ENCODE assay signal across 8 cellular contexts in the genomic region with DNA sequence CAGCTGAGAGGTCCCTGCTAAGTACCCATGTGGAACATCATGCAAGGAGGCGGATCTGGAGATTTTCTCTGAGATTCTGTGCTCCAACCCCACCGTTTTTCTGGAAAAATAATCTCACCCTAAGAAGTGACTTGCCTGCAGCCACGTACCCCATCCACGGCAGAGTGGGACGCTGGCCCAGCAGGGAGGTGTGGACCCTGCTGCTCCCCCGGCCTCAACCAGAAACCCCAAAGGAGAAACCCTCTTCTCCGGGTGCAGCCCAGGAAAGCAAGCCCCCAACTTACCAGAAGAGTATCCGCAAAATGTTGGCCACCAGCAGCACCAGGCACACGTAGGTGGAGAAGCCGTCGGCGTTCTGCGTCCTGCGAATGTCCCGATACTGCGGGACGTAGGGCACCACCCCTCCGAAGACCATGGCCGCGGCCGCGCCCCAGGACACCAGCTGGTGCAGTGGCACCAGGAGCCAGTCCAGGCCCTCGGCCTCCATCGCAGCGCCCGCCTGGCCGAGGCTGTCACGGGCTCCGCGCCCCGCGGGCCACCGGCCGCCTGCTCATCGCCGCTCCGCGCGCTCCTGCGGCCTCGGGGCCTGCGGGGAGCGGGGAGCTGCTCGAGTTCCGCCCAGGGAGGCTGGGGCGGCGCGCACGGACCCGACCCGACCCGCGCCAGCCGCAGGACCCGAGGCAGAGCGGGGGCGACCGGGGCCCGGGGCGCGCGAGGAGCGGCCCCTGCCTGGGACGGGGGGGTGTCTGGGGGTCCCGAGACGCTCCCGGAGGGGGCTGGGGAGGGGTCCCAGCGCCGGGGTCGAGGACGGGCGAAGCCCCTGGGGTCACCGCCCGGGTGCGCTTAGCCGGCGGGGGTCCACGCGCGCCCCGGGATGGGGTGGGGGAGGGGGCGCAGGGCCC. TPM values are rescaled to one million over a fixed set of nuclear protein-coding genes. Genes with fewer than 3 reads are reported as not detected.
DNase-seq lines count a peak whose midpoint lies in the region; ATAC-seq and TF ChIP-seq lines count a peak whose summit lies in the region.

No MANE protein-coding gene starts in this region.

- peaks cover 32% of the 10 kb centered on the region for H4K20me1 ChIP-seq in Karpas-422 (ENCODE audit: insufficient read depth, low read depth, low read length)

- intact Hi-C loops in right cardiac atrium (cut with DNase I), result no loop called here

- H3K4me2 ChIP-seq in Karpas-422 (ENCODE audit: low read depth, low read length, poor library complexity, severe bottlenecking), result peak overlapping the region; percentile 91

- H3K36me3 ChIP-seq in BJ (ENCODE audit: control insufficient read depth, insufficient read depth, low read length), result peaks cover 8% of the 10 kb centered on the region
- H3K36me3 ChIP-seq in Karpas-422 (ENCODE audit: insufficient read depth, low read length), result peaks cover 7% of the 10 kb centered on the region; the same call in 1 of the 2 replicates
- peaks cover 7% of the 10 kb centered on the region for H3K36me3 ChIP-seq in adipocyte (ENCODE audit: control insufficient read depth, insufficient read depth, low read length, severe bottlenecking)

- H3K9me3 ChIP-seq in Karpas-422 (ENCODE audit: low read length) (no peaks in the 10 kb centered on the region), adipocyte (ENCODE audit: control insufficient read depth, low read length) (no peaks in the 10 kb centered on the region), right cardiac atrium (ENCODE audit: control insufficient read depth, low read length) (no peaks in the 10 kb centered on the region)

- POLR2A ChIA-PET in BJ (lab: Charles Lee), result no interaction called here

- H2AFZ ChIP-seq in Karpas-422 (ENCODE audit: low read length), result no peak overlapping the region

- H3K27ac ChIP-seq in Karpas-422 (ENCODE audit: low read length) (peak overlapping the region; percentile 90), right cardiac atrium (ENCODE audit: low read length) (peak overlapping the region; percentile 47)

- ATAC-seq in GM19397 (IDR thresholded peaks at IDR 0.05; ENCODE audit: unreplicated experiment), result peak; percentile 31
- peak; percentile 14 to 41 for ATAC-seq in right cardiac atrium
- ATAC-seq in HG02973 (IDR thresholded peaks at IDR 0.05; ENCODE audit: unreplicated experiment), result no peak

- peak overlapping the region; percentile 78 for H3K9ac ChIP-seq in Karpas-422 (ENCODE audit: low read length)
- H3K9ac ChIP-seq in adipocyte (ENCODE audit: low read length), result peak overlapping the region; percentile 92

- 4% methylated on average over 82 of the region's 82 CpGs for WGBS in right cardiac atrium

- DNase-seq in BJ (ENCODE audit: low read depth) (no peak), Karpas-422 (peak; percentile 85), adipocyte (ENCODE audit: low read depth) (peak; percentile 74), right cardiac atrium (peak in 2 of 3 donors; percentile 75 to 78), retinal pigment epithelial cell (ENCODE audit: low read depth) (no peak), ureter (ENCODE audit: low spot score) (no peak)

- TF ChIP-seq CTCF in BJ (IDR thresholded peaks at IDR 0.05; ENCODE audit: insufficient read depth, low read depth, low read length), result no peak
- no peak for TF ChIP-seq CTCF in retinal pigment epithelial cell (conservative IDR thresholded peaks at IDR 0.05; ENCODE audit: low read depth, low read length)

- no peaks in the 10 kb centered on the region for H3K27me3 ChIP-seq in BJ (ENCODE audit: control insufficient read depth, insufficient read depth, low read length)
- H3K27me3 ChIP-seq in Karpas-422 (ENCODE audit: low read length), result no peaks in the 10 kb centered on the region
- no peaks in the 10 kb centered on the region for H3K27me3 ChIP-seq in adipocyte (replicated peaks; ENCODE audit: control insufficient read depth, insufficient read depth, low read length)
- no peaks in the 10 kb centered on the region for H3K27me3 ChIP-seq in right cardiac atrium (ENCODE audit: control insufficient read depth, insufficient read depth)

- H3K79me2 ChIP-seq in Karpas-422 (ENCODE audit: low read length), result peaks cover 52% of the 10 kb centered on the region

- H3K4me1 ChIP-seq in Karpas-422 (ENCODE audit: low read length) (peaks cover 63% of the 10 kb centered on the region), adipocyte (ENCODE audit: control insufficient read depth, insufficient read depth, low read length) (peaks cover 34% of the 10 kb centered on the region), right cardiac atrium (ENCODE audit: control insufficient read depth, insufficient read depth, low read length) (peaks cover 11% of the 10 kb centered on the region)

- CTCF ChIA-PET in BJ (lab: Yijun Ruan, JAX), result interaction anchor here (0.7 to 1.6 kb wide), 3 partner anchors 10 to 37 kb away, joined by 3 to 6 read pairs (median 4); a partner anchor contains a TSS

- H3K9me2 ChIP-seq in Karpas-422 (replicated peaks; ENCODE audit: insufficient read depth, low read length), result no peaks in the 10 kb centered on the region

- peak overlapping the region; percentile 90 for H3K4me3 ChIP-seq in BJ (ENCODE audit: low read depth, low read length)
- peak overlapping the region; percentile 89 for H3K4me3 ChIP-seq in Karpas-422 (ENCODE audit: low read length)
- H3K4me3 ChIP-seq in adipocyte (ENCODE audit: low read length), result peak overlapping the region; percentile 89
- H3K4me3 ChIP-seq in right cardiac atrium (ENCODE audit: low read length), result peak overlapping the region; percentile 99
- peak overlapping the region; percentile 63 for H3K4me3 ChIP-seq in retinal pigment epithelial cell (ENCODE audit: low read length)

RNA-seq across cellular contexts. Expression of a gene that starts 0.8 kb away (rescaled TPM):
- polyA plus RNA-seq in BJ (2011; rRNA removed), result 19.3 and 26.4 TPM in 2 replicates
- 13.0 and 25.4 TPM in 2 replicates for polyA minus RNA-seq in BJ (2011; rRNA and poly(A)+ RNA removed)
- 43.1 and 121 TPM in 2 replicates for total RNA-seq in Karpas-422 (2014; rRNA removed; shearing (Covaris generic); ENCODE audit: low replicate concordance)
- 10 to 100 TPM; 24.7 to 40.0 (median 29.8) TPM for total RNA-seq in right cardiac atrium
- polyA plus RNA-seq in right cardiac atrium, result 27.0 TPM
- total RNA-seq in ureter, result 37.4 TPM

RNA-seq across cellular contexts. Expression of a gene that starts 13.8 kb away (rescaled TPM):
- polyA plus RNA-seq in BJ (2011; rRNA removed) (19.1 and 26.4 TPM in 2 replicates), right cardiac atrium (18.8 TPM)
- polyA minus RNA-seq in BJ (2011; rRNA and poly(A)+ RNA removed), result 2.3 and 4.6 TPM in 2 replicates
- total RNA-seq in Karpas-422 (2014; rRNA removed; shearing (Covaris generic); ENCODE audit: low replicate concordance), result 11.4 and 21.3 TPM in 2 replicates
- total RNA-seq in right cardiac atrium (10 to 100 TPM in 3 of 4 donors, 1 to 10 TPM in 1; 9.9 to 14.6 (median 11.1) TPM), ureter (29.5 TPM)

RNA-seq across cellular contexts. Expression of a gene that starts 37.7 kb away (rescaled TPM):
- polyA plus RNA-seq in BJ (2011; rRNA removed), result 95.8 and 117 TPM in 2 replicates
- 32.8 and 38.3 TPM in 2 replicates for polyA minus RNA-seq in BJ (2011; rRNA and poly(A)+ RNA removed)
- 128 and 186 TPM in 2 replicates for total RNA-seq in Karpas-422 (2014; rRNA removed; shearing (Covaris generic); ENCODE audit: low replicate concordance)
- total RNA-seq in right cardiac atrium, result 100 to 1,000 TPM in 1 of 4 donors, 10 to 100 TPM in 3; 69.7 to 104 (median 94.7) TPM
- polyA plus RNA-seq in right cardiac atrium, result 91.9 TPM
- total RNA-seq in ureter, result 82.1 TPM

Comparison
In these comparisons a context has a peak if more than half of its experiments do, and no peak if none do; other contexts are left out.
1. DNase-seq: peak in Karpas-422 (single experiment), adipocyte (single experiment) and right cardiac atrium (2 of 3); none in BJ (single experiment), retinal pigment epithelial cell (single experiment) and ureter (single experiment).
2. Peak in every context shown above with its lines, with median percentiles within 50 percentile points of each other: H3K4me3 ChIP-seq.